Comparison of ENCODE assay signal across 20 cellular contexts in genomic region chr1:204716687-204717086, GRCh38. TPM values are rescaled to one million over a fixed set of nuclear protein-coding genes. Genes with fewer than 3 reads are reported as not detected.
DNase-seq lines count a peak whose midpoint lies in the region; ATAC-seq and TF ChIP-seq lines count a peak whose summit lies in the region.
"Had no signal": no experiment of that assay in that cellular context is flagged by ENCODE, and none has a peak within 500 bp of the region (broad histone marks: within the 10 kb centered on the region; RNA-seq: fewer than 3 reads in every experiment).

No MANE protein-coding gene starts in this region.

- H3K27me3 ChIP-seq in H7 (ENCODE audit: control insufficient read depth, insufficient read depth, low read length): peaks cover 38% of the 10 kb centered on the region
- H3K27me3 ChIP-seq: MG63 had no signal

- DNase-seq in natural killer cell treated with Interleukin-12 subunit alpha and Interleukin-12 subunit beta and Interleukin-15 and Interleukin-18, amount 100 ng/mL, for 72 hours (ENCODE audit: low spot score): peak; percentile 42
- DNase-seq in natural killer cell (no peak), left lobe of liver (ENCODE audit: low spot score) (no peak), mucosa of descending colon (peak in 1 of 3 donors; percentile 23), H7 (no peak)
- DNase-seq: 8988T; ACHN; CD4-positive, CD25-positive, alpha-beta regulatory T cell; DMS153; IMR-90; KG1; MG63; NCI-H2029; NCI-H446 treated with DMSO at 0.1 percent for 48 hours; NCI-H526 treated with DMSO at 0.1 percent for 48 hours; SHP77 had no signal

- H3K9me3 Mint-ChIP-seq in natural killer cell treated with Interleukin-12 subunit alpha and Interleukin-12 subunit beta and Interleukin-15 and Interleukin-18, amount 100 ng/mL, for 72 hours: no peaks in the 10 kb centered on the region
- H3K9me3 Mint-ChIP-seq in natural killer cell: no peaks in the 10 kb centered on the region
- H3K9me3 Mint-ChIP-seq: CD4-positive, CD25-positive, alpha-beta regulatory T cell had no signal

- H3K4me3 Mint-ChIP-seq in natural killer cell treated with Interleukin-12 subunit alpha and Interleukin-12 subunit beta and Interleukin-15 and Interleukin-18, amount 100 ng/mL, for 72 hours: no peak overlapping the region
- no peak overlapping the region for H3K4me3 Mint-ChIP-seq in natural killer cell
- H3K4me3 Mint-ChIP-seq: CD4-positive, CD25-positive, alpha-beta regulatory T cell had no signal

- ATAC-seq in natural killer cell treated with Interleukin-12 subunit alpha and Interleukin-12 subunit beta and Interleukin-15 and Interleukin-18, amount 100 ng/mL, for 72 hours: no peak
- ATAC-seq in natural killer cell: no peak
- ATAC-seq in left lobe of liver: peak; percentile 86
- ATAC-seq in mucosa of descending colon: peak; percentile 60
- no peak for ATAC-seq in HG02938 (IDR thresholded peaks at IDR 0.05; ENCODE audit: unreplicated experiment)
- ATAC-seq in HG03159 (IDR thresholded peaks at IDR 0.05; ENCODE audit: unreplicated experiment): no peak
- ATAC-seq: Panc1 had no signal

- no peak overlapping the region for H3K4me3 ChIP-seq in mucosa of descending colon
- no peak overlapping the region for H3K4me3 ChIP-seq in H7 (ENCODE audit: insufficient read depth, low read depth, low read length)
- H3K4me3 ChIP-seq: MG63 had no signal

- peaks cover 35% of the 10 kb centered on the region for H3K4me1 ChIP-seq in mucosa of descending colon (ENCODE audit: low read depth)

- H3K27ac Mint-ChIP-seq in natural killer cell treated with Interleukin-12 subunit alpha and Interleukin-12 subunit beta and Interleukin-15 and Interleukin-18, amount 100 ng/mL, for 72 hours: no peak overlapping the region
- no peak overlapping the region for H3K27ac Mint-ChIP-seq in natural killer cell
- H3K27ac Mint-ChIP-seq: CD4-positive, CD25-positive, alpha-beta regulatory T cell had no signal

- intact Hi-C loops in natural killer cell (cut with micrococcal nuclease) (no loop called here), mucosa of descending colon (cut with DNase I, micrococcal nuclease) (no loop called here)

- no peaks in the 10 kb centered on the region for H3K9me3 ChIP-seq in mucosa of descending colon

- no peak for TF ChIP-seq CTCF in natural killer cell (IDR thresholded peaks at IDR 0.05)
- TF ChIP-seq CTCF in mucosa of descending colon (IDR thresholded peaks at IDR 0.05): no peak

- peaks cover 14 to 27% of the 10 kb centered on the region in 2 donors for H3K27me3 Mint-ChIP-seq in natural killer cell treated with Interleukin-12 subunit alpha and Interleukin-12 subunit beta and Interleukin-15 and Interleukin-18, amount 100 ng/mL, for 72 hours
- peaks cover 11 to 26% of the 10 kb centered on the region in 2 donors for H3K27me3 Mint-ChIP-seq in natural killer cell (ENCODE audit: low read depth in 2 of 2)

- H3K36me3 ChIP-seq in mucosa of descending colon (ENCODE audit: low read depth) (no peaks in the 10 kb centered on the region), H7 (replicated peaks; ENCODE audit: control insufficient read depth, insufficient read depth, low read length) (no peaks in the 10 kb centered on the region)
- H3K36me3 ChIP-seq: MG63 had no signal

- peaks cover under 1 to 3% of the 10 kb centered on the region in 2 donors for H3K4me1 Mint-ChIP-seq in natural killer cell treated with Interleukin-12 subunit alpha and Interleukin-12 subunit beta and Interleukin-15 and Interleukin-18, amount 100 ng/mL, for 72 hours (ENCODE audit: low read depth in 2 of 2)
- peaks cover 2% of the 10 kb centered on the region in 2 donors for H3K4me1 Mint-ChIP-seq in natural killer cell
- H3K4me1 Mint-ChIP-seq: CD4-positive, CD25-positive, alpha-beta regulatory T cell had no signal

- no peaks in the 10 kb centered on the region for H3K36me3 Mint-ChIP-seq in natural killer cell treated with Interleukin-12 subunit alpha and Interleukin-12 subunit beta and Interleukin-15 and Interleukin-18, amount 100 ng/mL, for 72 hours
- H3K36me3 Mint-ChIP-seq in natural killer cell: no peaks in the 10 kb centered on the region
- H3K36me3 Mint-ChIP-seq: CD4-positive, CD25-positive, alpha-beta regulatory T cell had no signal

RNA-seq across cellular contexts. Expression of gene LRRN2, which starts 31.1 kb away (rescaled TPM):
- not detected for total RNA-seq in natural killer cell treated with Interleukin-12 subunit alpha and Interleukin-12 subunit beta and Interleukin-15 and Interleukin-18, amount 100 ng/mL, for 72 hours
- total RNA-seq in natural killer cell (under 1 TPM in 2 of 3 donors, not detected in 1; 0.10 to 0.27 TPM), left lobe of liver (0.15 TPM), mucosa of descending colon (10 to 100 TPM in 2 of 3 donors, 1 to 10 TPM in 1; 4.3 to 33.3 (median 26.4) TPM)
- 10.9 and 20.6 TPM in 2 replicates for total RNA-seq in H7 (2014; rRNA removed; shearing (Covaris generic))
- total RNA-seq: CD4-positive, CD25-positive, alpha-beta regulatory T cell; IMR-90; OCI-LY7 had no signal

Comparison
In these comparisons a context has a peak if more than half of its experiments do, and no peak if none do; other contexts are left out.
1. ATAC-seq: peak in left lobe of liver (single experiment) and mucosa of descending colon (single experiment); none in natural killer cell treated with Interleukin-12 subunit alpha and Interleukin-12 subunit beta and Interleukin-15 and Interleukin-18, amount 100 ng/mL, for 72 hours (0 of 2), natural killer cell (0 of 3), HG02938 (single experiment) and HG03159 (single experiment).